In the genomic region with DNA sequence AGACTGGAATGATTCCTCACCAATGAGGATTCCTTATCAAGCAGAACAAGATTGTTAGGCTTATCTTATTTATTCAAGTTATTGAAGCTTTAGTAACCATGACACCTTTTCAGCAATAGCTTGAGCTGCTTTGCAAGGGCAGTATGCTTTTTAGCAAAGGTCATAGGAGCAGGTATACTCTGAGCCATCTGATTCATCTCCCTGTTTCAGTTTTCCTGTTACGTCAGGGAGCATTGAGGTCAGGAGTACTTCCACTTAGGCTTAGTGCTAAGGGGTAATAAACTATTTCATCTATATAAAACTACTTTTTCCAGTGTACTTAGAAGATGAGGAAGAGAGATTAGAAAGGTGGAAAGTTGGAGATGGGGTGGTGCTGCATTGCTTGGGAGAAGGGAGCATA, we compare ENCODE assay signal across 1 cellular context.
TF ChIP-seq lines count a peak whose summit lies in the region.

No MANE protein-coding gene starts in this region.

TF ChIP-seq in endothelial cell of umbilical vein, 7 proteins besides CTCF, POLR2A, EP300 and RAD21:
- TF ChIP-seq POLR2AphosphoS5 (IDR thresholded peaks at IDR 0.05; ENCODE audit: insufficient read depth, low read depth, low read length), result no peak
- no peak for TF ChIP-seq FOS (IDR thresholded peaks at IDR 0.05; ENCODE audit: borderline replicate concordance, insufficient read depth, low read length)
- TF ChIP-seq MYC (IDR thresholded peaks at IDR 0.05; ENCODE audit: low read depth, low read length), result no peak
- TF ChIP-seq JUN (IDR thresholded peaks at IDR 0.05; ENCODE audit: borderline replicate concordance, insufficient read depth, insufficient read length, low read depth), result no peak
- TF ChIP-seq, protein P1, sequence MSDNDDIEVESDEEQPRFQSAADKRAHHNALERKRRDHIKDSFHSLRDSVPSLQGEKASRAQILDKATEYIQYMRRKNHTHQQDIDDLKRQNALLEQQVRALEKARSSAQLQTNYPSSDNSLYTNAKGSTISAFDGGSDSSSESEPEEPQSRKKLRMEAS (IDR thresholded peaks at IDR 0.05; ENCODE audit: insufficient read depth, insufficient read length), result no peak
- TF ChIP-seq EZH2 (IDR thresholded peaks at IDR 0.05; ENCODE audit: borderline replicate concordance, low read depth, low read length, severe bottlenecking), result no peak
- TF ChIP-seq GATA2 (IDR thresholded peaks at IDR 0.05; ENCODE audit: insufficient read depth, insufficient read length, low read depth, low read length), result no peak
TF ChIP-seq in endothelial cell of umbilical vein: peak in this region for 0.
